Comparison of ENCODE assay signal across 8 cellular contexts in the genomic region with DNA sequence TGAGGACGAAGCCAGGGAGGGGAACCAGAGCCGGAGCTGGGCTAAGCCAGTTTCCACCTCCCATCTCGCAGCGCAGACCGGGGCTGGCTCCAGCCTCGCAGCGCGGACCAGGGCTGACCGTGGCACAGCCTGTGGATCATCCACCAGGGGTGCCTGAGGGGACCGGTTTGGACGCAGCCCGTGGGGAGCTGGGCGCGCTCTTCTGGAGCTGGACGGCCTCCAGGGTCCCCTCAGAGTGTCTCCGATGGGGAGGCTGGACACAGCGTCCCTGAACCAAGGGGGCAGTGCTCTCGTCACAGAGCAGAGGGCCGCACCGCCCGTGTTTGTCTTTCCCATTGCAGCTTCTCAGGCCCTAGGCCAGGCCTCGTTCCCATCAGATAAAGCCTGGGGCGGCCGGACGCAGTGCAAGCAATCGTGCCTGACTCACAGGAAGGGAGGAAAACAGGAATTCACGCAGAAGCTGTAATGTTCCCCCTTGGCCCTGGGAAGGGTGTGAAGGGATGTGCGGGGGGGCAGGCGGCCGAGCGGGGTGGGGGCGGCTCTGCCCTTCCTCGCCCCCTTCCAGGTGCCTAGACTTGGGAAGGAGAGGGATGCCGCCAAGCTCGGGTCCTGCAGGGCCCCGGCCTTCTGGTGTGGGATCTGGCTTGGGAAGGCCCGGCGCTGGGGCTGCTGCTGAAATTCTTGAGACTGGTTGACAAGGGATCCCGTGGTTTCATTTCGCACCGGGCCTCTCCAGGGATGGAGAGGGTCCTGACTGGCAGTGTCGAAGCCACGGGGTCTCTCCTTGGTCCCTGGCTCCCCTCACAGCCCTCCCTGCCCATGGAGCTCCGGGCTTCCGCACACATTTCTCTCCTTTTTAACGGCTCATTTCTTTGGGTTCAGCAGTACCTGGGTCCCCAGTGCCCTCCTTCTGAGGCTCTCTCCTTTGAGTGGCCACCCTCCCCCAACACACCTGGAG.
DNase-seq lines count a peak whose midpoint lies in the region; ATAC-seq and TF ChIP-seq lines count a peak whose summit lies in the region.
"Not testable (repeated sequence)": the region's sequence is repeated elsewhere in the genome, so short reads cannot be mapped to it uniquely, and the experiment has no call there.

No MANE protein-coding gene starts in this region.

- TF ChIP-seq POLR2A in body of pancreas (IDR thresholded peaks at IDR 0.05), result peak in 1 of 3 donors; percentile 21

- peaks cover 12% of the 10 kb centered on the region for H3K79me2 ChIP-seq in PC-9 (ENCODE audit: low read depth)
- H3K79me2 ChIP-seq in trophoblast cell (ENCODE audit: control insufficient read depth, insufficient read depth, low read length, poor library complexity), result not testable (repeated sequence)

- H3K27ac ChIP-seq in C4-2B (peak overlapping the region; percentile 52), PC-9 (peak overlapping the region; percentile 96), body of pancreas (peak overlapping the region; percentile 58 to 85 (median 80)), esophagus (ENCODE audit: low read depth in 2 of 2, low read length in 1 of 2) (peak overlapping the region; percentile 31 to 41), trophoblast cell (ENCODE audit: low read depth, low read length) (peak overlapping the region; percentile 38), tibial artery (peak overlapping the region; percentile 82 to 85)

- not testable (repeated sequence) for H3K23ac ChIP-seq in trophoblast cell (ENCODE audit: low read length)

- peak overlapping the region; percentile 89 for H3K4me2 ChIP-seq in PC-9
- H3K4me2 ChIP-seq in trophoblast cell (ENCODE audit: low read length), result not testable (repeated sequence)

- ATAC-seq in body of pancreas, result peak; percentile 78
- ATAC-seq in left ventricle myocardium superior, result peak; percentile 86

- TSS peak; percentile 2 for BruUV-seq in PC-9 (replicated peaks; lab: Mats Ljungman, UMichigan)

- H3K27me3 ChIP-seq in PC-9 (ENCODE audit: insufficient read depth, low read depth); body of pancreas; esophagus (ENCODE audit: control insufficient read depth in 1 of 2, insufficient read depth in 2 of 2, low read length in 2 of 2); trophoblast cell (ENCODE audit: insufficient read depth, low read length); tibial artery: not testable (repeated sequence)

- peaks cover 31% of the 10 kb centered on the region for H3K4me1 ChIP-seq in PC-9 (replicated peaks; ENCODE audit: insufficient read depth)
- H3K4me1 ChIP-seq in body of pancreas, result peaks cover 44% of the 10 kb centered on the region
- H3K4me1 ChIP-seq in esophagus (ENCODE audit: control insufficient read depth in 2 of 2, insufficient read depth in 2 of 2, low read length in 1 of 2), result not testable (repeated sequence)
- H3K4me1 ChIP-seq in trophoblast cell (ENCODE audit: control insufficient read depth in 1 of 2, insufficient read depth in 2 of 2, low read length in 2 of 2), result peaks cover 22 to 25% of the 10 kb centered on the region in 2 experiments
- H3K4me1 ChIP-seq in tibial artery, result peaks cover 0 to 40% (median 15%) of the 10 kb centered on the region in 4 donors

- H2BK120ac ChIP-seq in trophoblast cell (ENCODE audit: insufficient read depth, low read length, poor library complexity), result peak overlapping the region; percentile 95

- not testable (repeated sequence) for H3K9me2 ChIP-seq in PC-9 (ENCODE audit: insufficient read depth)

- peak overlapping the region; percentile 96 for H2BK12ac ChIP-seq in trophoblast cell (ENCODE audit: low read length)

- H3K79me1 ChIP-seq in trophoblast cell (ENCODE audit: low read length), result peaks cover 22% of the 10 kb centered on the region

- not testable (repeated sequence) for H3K36me3 ChIP-seq in PC-9 (ENCODE audit: low read depth); body of pancreas (replicated peaks in 1 of 2; ENCODE audit: insufficient read depth in 1 of 2, low read depth in 2 of 2); esophagus (ENCODE audit: control insufficient read depth in 2 of 2, insufficient read depth in 2 of 2, low read length in 1 of 2); trophoblast cell (ENCODE audit: control insufficient read depth in 1 of 2, insufficient read depth in 2 of 2, low read length in 2 of 2); tibial artery

- H4K8ac ChIP-seq in trophoblast cell (ENCODE audit: low read depth, low read length), result peak overlapping the region; percentile 62

- WGBS in body of pancreas, 2 donors, result 42% methylated on average over 38 of the region's 46 CpGs; no CpG with 5 or more reads in 1 of the 2 donors
- 58 to 67% methylated on average over 41 of the region's 46 CpGs for WGBS in esophagus, 2 donors
- no CpG with 5 or more reads among the region's 46 CpGs for WGBS in trophoblast cell (ENCODE audit: extremely low coverage, insufficient coverage, insufficient read length)

- H2BK5ac ChIP-seq in trophoblast cell (ENCODE audit: low read depth, low read length, poor library complexity), result peak overlapping the region; percentile 68

- H2AFZ ChIP-seq in PC-9, result not testable (repeated sequence)
- H2AFZ ChIP-seq in trophoblast cell (ENCODE audit: insufficient read depth, low read length, poor library complexity), result peak overlapping the region; percentile 25

- H4K20me1 ChIP-seq in PC-9 (ENCODE audit: insufficient read depth), result not testable (repeated sequence)

- H3K4me3 ChIP-seq in PC-9 (peak overlapping the region; percentile 51; the same call in 1 of the 2 replicates), tibial artery (peak overlapping the region; percentile 32 to 36)
- not testable (repeated sequence) for H3K4me3 ChIP-seq in body of pancreas; esophagus (ENCODE audit: low read depth in 1 of 2, low read length in 2 of 2); trophoblast cell (ENCODE audit: low read depth, low read length)

- POLR2A ChIA-PET in PC-9 (lab: Charles Lee; ENCODE audit: unreplicated experiment), result not testable (repeated sequence)

- CTCF ChIA-PET in PC-9 (lab: Charles Lee), result not testable (repeated sequence)

- H3K9me3 ChIP-seq in PC-9 (ENCODE audit: insufficient read depth, low read depth); body of pancreas; esophagus (ENCODE audit: control insufficient read depth in 2 of 2, insufficient read depth in 1 of 2, low read depth in 1 of 2, low read length in 1 of 2); trophoblast cell (ENCODE audit: insufficient read depth, low read depth, low read length); tibial artery: not testable (repeated sequence)

- H3K9ac ChIP-seq in trophoblast cell (ENCODE audit: low read length), result not testable (repeated sequence)

- H3F3A ChIP-seq in PC-9 (ENCODE audit: insufficient read depth, low read depth), result peaks cover 13% of the 10 kb centered on the region

- peak overlapping the region; percentile 93 for H4K91ac ChIP-seq in trophoblast cell (ENCODE audit: low read depth, low read length)

- H3K18ac ChIP-seq in trophoblast cell (ENCODE audit: low read length), result peak overlapping the region; percentile 55

- H3K14ac ChIP-seq in trophoblast cell (ENCODE audit: low read length), result peak overlapping the region; percentile 83

- H4K12ac ChIP-seq in trophoblast cell (ENCODE audit: low read depth, low read length), result not testable (repeated sequence)

- DNase-seq in PC-9, result peak; percentile 39 to 49
- DNase-seq in body of pancreas, result peak in 2 of 4 donors; percentile 19 to 58
- peak; percentile 68 for DNase-seq in left ventricle myocardium superior
- peak; percentile 76 to 88 for DNase-seq in lung microvascular endothelial cell (ENCODE audit: low read depth in 2 of 2)
- not testable (repeated sequence) for DNase-seq in trophoblast cell
- DNase-seq in tibial artery, result peak in 1 of 2 donors; percentile 88

- H2AK5ac ChIP-seq in trophoblast cell (ENCODE audit: low read length), result peak overlapping the region; percentile 80

- intact Hi-C loops in PC-9 (cut with micrococcal nuclease; ENCODE audit: unreplicated experiment), result loop anchor here (2.0 kb wide), 1 partner anchor 72 kb away; no protein-coding TSS in a partner anchor
- intact Hi-C loops in body of pancreas (cut with DNase I); left ventricle myocardium superior (cut with micrococcal nuclease); tibial artery (cut with DNase I; ENCODE audit: low total_unique reads): not testable (repeated sequence)

- H3K4ac ChIP-seq in trophoblast cell (ENCODE audit: low read depth, low read length), result peak overlapping the region; percentile 77

- TF ChIP-seq CTCF in C4-2B (conservative IDR thresholded peaks at IDR 0.05); PC-9 (conservative IDR thresholded peaks at IDR 0.05): not testable (repeated sequence)
- TF ChIP-seq CTCF in body of pancreas (IDR thresholded peaks at IDR 0.05), result peak in 1 of 7 experiments; percentile 16
- peak in 1 of 2 experiments; percentile 33 for TF ChIP-seq CTCF in tibial artery (IDR thresholded peaks at IDR 0.05)

Comparison
In these comparisons a context has a peak if more than half of its experiments do, and no peak if none do; other contexts are left out.
1. H3K27ac ChIP-seq: peak in every context shown above with its lines; median percentile 96 in PC-9; 84 in tibial artery; 80 in body of pancreas; 52 in C4-2B; 38 in trophoblast cell; 36 in esophagus.